ENCODE assay signal across 1 cellular context in the genomic region with DNA sequence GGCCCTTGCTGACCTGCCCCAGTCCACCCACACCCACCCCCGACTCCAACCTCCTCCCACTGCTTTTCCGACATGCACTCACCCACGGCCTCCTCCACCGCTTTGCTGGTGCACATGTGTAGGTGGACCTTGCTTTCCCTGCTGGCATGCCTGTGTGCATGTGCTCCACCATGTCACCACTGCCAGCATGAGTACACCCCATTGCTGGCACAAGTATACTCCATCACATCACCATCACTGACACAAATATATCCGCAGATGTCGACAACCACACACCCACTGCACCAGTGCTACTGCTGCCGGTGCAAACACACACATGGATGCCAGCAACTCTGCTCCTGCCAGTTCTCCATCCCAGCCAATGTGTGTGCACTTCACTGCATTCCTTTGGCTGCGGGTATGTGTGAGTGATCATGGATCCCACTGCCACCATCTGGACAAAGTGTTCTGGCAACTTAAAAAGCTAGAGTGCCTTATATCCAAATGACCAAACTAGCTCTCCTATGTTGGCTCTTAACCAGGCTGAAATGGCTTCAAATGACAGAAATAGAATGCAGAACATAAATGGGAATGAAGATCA.
TF ChIP-seq lines count a peak whose summit lies in the region.

No MANE protein-coding gene starts in this region.

TF ChIP-seq in GM12878, 131 proteins besides CTCF, POLR2A, EP300 and RAD21 (continued from another document):
- TF ChIP-seq, protein P1, sequence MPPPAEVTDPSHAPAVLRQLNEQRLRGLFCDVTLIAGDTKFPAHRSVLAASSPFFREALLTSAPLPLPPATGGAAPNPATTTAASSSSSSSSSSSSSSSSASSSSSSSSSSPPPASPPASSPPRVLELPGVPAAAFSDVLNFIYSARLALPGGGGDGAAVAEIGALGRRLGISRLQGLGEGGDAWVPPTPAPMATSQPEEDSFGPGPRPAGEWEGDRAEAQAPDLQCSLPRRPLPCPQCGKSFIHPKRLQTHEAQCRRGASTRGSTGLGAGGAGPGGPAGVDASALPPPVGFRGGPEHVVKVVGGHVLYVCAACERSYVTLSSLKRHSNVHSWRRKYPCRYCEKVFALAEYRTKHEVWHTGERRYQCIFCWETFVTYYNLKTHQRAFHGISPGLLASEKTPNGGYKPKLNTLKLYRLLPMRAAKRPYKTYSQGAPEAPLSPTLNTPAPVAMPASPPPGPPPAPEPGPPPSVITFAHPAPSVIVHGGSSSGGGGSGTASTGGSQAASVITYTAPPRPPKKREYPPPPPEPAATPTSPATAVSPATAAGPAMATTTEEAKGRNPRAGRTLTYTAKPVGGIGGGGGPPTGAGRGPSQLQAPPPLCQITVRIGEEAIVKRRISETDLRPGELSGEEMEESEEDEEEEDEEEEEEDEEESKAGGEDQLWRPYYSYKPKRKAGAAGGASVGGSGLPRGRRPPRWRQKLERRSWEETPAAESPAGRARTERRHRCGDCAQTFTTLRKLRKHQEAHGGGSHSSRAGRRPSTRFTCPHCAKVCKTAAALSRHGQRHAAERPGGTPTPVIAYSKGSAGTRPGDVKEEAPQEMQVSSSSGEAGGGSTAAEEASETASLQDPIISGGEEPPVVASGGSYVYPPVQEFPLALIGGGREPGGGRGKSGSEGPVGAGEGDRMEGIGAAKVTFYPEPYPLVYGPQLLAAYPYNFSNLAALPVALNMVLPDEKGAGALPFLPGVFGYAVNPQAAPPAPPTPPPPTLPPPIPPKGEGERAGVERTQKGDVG (CRISPR knock-in tag; IDR thresholded peaks at IDR 0.05): no peak
- TF ChIP-seq, protein P2, sequence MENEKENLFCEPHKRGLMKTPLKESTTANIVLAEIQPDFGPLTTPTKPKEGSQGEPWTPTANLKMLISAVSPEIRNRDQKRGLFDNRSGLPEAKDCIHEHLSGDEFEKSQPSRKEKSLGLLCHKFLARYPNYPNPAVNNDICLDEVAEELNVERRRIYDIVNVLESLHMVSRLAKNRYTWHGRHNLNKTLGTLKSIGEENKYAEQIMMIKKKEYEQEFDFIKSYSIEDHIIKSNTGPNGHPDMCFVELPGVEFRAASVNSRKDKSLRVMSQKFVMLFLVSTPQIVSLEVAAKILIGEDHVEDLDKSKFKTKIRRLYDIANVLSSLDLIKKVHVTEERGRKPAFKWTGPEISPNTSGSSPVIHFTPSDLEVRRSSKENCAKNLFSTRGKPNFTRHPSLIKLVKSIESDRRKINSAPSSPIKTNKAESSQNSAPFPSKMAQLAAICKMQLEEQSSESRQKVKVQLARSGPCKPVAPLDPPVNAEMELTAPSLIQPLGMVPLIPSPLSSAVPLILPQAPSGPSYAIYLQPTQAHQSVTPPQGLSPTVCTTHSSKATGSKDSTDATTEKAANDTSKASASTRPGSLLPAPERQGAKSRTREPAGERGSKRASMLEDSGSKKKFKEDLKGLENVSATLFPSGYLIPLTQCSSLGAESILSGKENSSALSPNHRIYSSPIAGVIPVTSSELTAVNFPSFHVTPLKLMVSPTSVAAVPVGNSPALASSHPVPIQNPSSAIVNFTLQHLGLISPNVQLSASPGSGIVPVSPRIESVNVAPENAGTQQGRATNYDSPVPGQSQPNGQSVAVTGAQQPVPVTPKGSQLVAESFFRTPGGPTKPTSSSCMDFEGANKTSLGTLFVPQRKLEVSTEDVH (IDR thresholded peaks at IDR 0.05; ENCODE audit: low read depth, partially characterized antibody): no peak
- TF ChIP-seq, protein P3, sequence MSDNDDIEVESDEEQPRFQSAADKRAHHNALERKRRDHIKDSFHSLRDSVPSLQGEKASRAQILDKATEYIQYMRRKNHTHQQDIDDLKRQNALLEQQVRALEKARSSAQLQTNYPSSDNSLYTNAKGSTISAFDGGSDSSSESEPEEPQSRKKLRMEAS (IDR thresholded peaks at IDR 0.05; ENCODE audit: low read depth, low read length): no peak
- TF ChIP-seq, protein P4, sequence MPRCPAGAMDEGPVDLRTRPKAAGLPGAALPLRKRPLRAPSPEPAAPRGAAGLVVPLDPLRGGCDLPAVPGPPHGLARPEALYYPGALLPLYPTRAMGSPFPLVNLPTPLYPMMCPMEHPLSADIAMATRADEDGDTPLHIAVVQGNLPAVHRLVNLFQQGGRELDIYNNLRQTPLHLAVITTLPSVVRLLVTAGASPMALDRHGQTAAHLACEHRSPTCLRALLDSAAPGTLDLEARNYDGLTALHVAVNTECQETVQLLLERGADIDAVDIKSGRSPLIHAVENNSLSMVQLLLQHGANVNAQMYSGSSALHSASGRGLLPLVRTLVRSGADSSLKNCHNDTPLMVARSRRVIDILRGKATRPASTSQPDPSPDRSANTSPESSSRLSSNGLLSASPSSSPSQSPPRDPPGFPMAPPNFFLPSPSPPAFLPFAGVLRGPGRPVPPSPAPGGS (IDR thresholded peaks at IDR 0.05; ENCODE audit: borderline replicate concordance, insufficient read depth, low read depth, low read length, poor library complexity, severe bottlenecking): no peak
- no peak for TF ChIP-seq ZNF24 (IDR thresholded peaks at IDR 0.05)
- TF ChIP-seq, protein P5, sequence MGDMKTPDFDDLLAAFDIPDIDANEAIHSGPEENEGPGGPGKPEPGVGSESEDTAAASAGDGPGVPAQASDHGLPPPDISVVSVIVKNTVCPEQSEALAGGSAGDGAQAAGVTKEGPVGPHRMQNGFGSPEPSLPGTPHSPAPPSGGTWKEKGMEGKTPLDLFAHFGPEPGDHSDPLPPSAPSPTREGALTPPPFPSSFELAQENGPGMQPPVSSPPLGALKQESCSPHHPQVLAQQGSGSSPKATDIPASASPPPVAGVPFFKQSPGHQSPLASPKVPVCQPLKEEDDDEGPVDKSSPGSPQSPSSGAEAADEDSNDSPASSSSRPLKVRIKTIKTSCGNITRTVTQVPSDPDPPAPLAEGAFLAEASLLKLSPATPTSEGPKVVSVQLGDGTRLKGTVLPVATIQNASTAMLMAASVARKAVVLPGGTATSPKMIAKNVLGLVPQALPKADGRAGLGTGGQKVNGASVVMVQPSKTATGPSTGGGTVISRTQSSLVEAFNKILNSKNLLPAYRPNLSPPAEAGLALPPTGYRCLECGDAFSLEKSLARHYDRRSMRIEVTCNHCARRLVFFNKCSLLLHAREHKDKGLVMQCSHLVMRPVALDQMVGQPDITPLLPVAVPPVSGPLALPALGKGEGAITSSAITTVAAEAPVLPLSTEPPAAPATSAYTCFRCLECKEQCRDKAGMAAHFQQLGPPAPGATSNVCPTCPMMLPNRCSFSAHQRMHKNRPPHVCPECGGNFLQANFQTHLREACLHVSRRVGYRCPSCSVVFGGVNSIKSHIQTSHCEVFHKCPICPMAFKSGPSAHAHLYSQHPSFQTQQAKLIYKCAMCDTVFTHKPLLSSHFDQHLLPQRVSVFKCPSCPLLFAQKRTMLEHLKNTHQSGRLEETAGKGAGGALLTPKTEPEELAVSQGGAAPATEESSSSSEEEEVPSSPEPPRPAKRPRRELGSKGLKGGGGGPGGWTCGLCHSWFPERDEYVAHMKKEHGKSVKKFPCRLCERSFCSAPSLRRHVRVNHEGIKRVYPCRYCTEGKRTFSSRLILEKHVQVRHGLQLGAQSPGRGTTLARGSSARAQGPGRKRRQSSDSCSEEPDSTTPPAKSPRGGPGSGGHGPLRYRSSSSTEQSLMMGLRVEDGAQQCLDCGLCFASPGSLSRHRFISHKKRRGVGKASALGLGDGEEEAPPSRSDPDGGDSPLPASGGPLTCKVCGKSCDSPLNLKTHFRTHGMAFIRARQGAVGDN (IDR thresholded peaks at IDR 0.05): no peak
- TF ChIP-seq, protein P6, sequence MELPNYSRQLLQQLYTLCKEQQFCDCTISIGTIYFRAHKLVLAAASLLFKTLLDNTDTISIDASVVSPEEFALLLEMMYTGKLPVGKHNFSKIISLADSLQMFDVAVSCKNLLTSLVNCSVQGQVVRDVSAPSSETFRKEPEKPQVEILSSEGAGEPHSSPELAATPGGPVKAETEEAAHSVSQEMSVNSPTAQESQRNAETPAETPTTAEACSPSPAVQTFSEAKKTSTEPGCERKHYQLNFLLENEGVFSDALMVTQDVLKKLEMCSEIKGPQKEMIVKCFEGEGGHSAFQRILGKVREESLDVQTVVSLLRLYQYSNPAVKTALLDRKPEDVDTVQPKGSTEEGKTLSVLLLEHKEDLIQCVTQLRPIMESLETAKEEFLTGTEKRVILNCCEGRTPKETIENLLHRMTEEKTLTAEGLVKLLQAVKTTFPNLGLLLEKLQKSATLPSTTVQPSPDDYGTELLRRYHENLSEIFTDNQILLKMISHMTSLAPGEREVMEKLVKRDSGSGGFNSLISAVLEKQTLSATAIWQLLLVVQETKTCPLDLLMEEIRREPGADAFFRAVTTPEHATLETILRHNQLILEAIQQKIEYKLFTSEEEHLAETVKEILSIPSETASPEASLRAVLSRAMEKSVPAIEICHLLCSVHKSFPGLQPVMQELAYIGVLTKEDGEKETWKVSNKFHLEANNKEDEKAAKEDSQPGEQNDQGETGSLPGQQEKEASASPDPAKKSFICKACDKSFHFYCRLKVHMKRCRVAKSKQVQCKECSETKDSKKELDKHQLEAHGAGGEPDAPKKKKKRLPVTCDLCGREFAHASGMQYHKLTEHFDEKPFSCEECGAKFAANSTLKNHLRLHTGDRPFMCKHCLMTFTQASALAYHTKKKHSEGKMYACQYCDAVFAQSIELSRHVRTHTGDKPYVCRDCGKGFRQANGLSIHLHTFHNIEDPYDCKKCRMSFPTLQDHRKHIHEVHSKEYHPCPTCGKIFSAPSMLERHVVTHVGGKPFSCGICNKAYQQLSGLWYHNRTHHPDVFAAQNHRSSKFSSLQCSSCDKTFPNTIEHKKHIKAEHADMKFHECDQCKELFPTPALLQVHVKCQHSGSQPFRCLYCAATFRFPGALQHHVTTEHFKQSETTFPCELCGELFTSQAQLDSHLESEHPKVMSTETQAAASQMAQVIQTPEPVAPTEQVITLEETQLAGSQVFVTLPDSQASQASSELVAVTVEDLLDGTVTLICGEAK (IDR thresholded peaks at IDR 0.05; ENCODE audit: borderline replicate concordance): no peak
- TF ChIP-seq MEF2A (IDR thresholded peaks at IDR 0.05; ENCODE audit: insufficient read depth, low read depth, low read length): no peak
- TF ChIP-seq FOXK2 (IDR thresholded peaks at IDR 0.05): no peak
- no peak for TF ChIP-seq FOXM1 (IDR thresholded peaks at IDR 0.05; ENCODE audit: low read depth, low read length)
- TF ChIP-seq, protein P7, sequence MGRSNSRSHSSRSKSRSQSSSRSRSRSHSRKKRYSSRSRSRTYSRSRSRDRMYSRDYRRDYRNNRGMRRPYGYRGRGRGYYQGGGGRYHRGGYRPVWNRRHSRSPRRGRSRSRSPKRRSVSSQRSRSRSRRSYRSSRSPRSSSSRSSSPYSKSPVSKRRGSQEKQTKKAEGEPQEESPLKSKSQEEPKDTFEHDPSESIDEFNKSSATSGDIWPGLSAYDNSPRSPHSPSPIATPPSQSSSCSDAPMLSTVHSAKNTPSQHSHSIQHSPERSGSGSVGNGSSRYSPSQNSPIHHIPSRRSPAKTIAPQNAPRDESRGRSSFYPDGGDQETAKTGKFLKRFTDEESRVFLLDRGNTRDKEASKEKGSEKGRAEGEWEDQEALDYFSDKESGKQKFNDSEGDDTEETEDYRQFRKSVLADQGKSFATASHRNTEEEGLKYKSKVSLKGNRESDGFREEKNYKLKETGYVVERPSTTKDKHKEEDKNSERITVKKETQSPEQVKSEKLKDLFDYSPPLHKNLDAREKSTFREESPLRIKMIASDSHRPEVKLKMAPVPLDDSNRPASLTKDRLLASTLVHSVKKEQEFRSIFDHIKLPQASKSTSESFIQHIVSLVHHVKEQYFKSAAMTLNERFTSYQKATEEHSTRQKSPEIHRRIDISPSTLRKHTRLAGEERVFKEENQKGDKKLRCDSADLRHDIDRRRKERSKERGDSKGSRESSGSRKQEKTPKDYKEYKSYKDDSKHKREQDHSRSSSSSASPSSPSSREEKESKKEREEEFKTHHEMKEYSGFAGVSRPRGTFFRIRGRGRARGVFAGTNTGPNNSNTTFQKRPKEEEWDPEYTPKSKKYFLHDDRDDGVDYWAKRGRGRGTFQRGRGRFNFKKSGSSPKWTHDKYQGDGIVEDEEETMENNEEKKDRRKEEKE (IDR thresholded peaks at IDR 0.05): no peak
- TF ChIP-seq NBN (IDR thresholded peaks at IDR 0.05): no peak
- no peak for TF ChIP-seq CBX5 (IDR thresholded peaks at IDR 0.05; ENCODE audit: low read depth)
- TF ChIP-seq ZNF217 (IDR thresholded peaks at IDR 0.05): no peak
- no peak for TF ChIP-seq POU2F2 (IDR thresholded peaks at IDR 0.05; ENCODE audit: borderline replicate concordance, low read depth, low read length)
- no peak for TF ChIP-seq NFYA (IDR thresholded peaks at IDR 0.05; ENCODE audit: borderline replicate concordance, low read depth, low read length)
- no peak for TF ChIP-seq IKZF1 (conservative IDR thresholded peaks at IDR 0.05)
- TF ChIP-seq KDM1A (IDR thresholded peaks at IDR 0.05; ENCODE audit: borderline replicate concordance): no peak
